In genomic region chr20:62744761-62745160, GRCh38 we compare ENCODE assay signal across 2 cellular contexts.
TF ChIP-seq lines count a peak whose summit lies in the region.

No MANE protein-coding gene starts in this region.

TF ChIP-seq in IMR-90, 13 proteins besides CTCF, POLR2A, EP300 and RAD21:
- TF ChIP-seq RCOR1 (IDR thresholded peaks at IDR 0.05; ENCODE audit: insufficient replicate concordance, low read length), result no peak
- TF ChIP-seq MAFK (IDR thresholded peaks at IDR 0.05; ENCODE audit: low read depth, low read length), result no peak
- no peak for TF ChIP-seq MXI1 (IDR thresholded peaks at IDR 0.05; ENCODE audit: borderline replicate concordance, low read depth, low read length)
- TF ChIP-seq ELK1 (IDR thresholded peaks at IDR 0.05; ENCODE audit: borderline replicate concordance, low read depth, low read length), result no peak
- TF ChIP-seq SMC3 (IDR thresholded peaks at IDR 0.05; ENCODE audit: low read depth, low read length), result no peak
- no peak for TF ChIP-seq CHD1 (IDR thresholded peaks at IDR 0.05; ENCODE audit: low read depth, low read length)

TF ChIP-seq in H1, 55 proteins besides CTCF, POLR2A, EP300 and RAD21:
- TF ChIP-seq GTF2F1 (IDR thresholded peaks at IDR 0.05; ENCODE audit: borderline replicate concordance, low read depth, low read length), result no peak
